ENCODE assay signal across 8 cellular contexts in the genomic region with DNA sequence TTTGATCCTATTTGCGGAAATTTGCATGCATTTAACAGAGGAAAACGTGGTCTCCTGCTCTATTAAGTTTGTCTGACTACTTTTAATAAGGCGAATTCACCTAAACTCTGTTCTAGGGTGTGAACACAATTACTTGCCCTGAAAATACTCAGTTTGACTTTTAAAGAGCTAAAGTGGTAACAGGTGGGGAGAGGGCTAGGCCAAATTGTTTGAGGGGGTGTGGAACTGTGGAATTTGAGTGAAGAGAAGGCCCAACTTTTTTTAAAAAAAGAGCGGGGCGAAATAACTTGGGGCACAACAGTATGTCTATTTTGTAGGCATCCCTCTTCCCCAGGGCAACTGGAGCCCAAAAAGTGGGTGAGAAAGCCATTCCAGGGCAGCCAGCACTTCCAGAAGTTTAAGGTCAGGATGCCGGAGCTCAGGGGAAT. TPM values are rescaled to one million over a fixed set of nuclear protein-coding genes. Genes with fewer than 3 reads are reported as not detected.
A peak's percentile ranks its signal among the peaks of the same experiment; 100 is the strongest.
DNase-seq lines count a peak whose midpoint lies in the region; ATAC-seq and TF ChIP-seq lines count a peak whose summit lies in the region.

No MANE protein-coding gene starts in this region.

- POLR2A ChIA-PET in Panc1 (lab: Charles Lee) = interaction anchor here (1.1 kb wide), 1 partner anchor 22 kb away, joined by 3 read pairs; no protein-coding TSS in a partner anchor

- H3K4me3 ChIP-seq in Panc1 (ENCODE audit: low read depth in 2 of 2, low read length in 2 of 2) (peak overlapping the region; percentile 89 to 92), fibroblast of lung (replicated peaks in 1 of 4; ENCODE audit: control extremely low read depth in 1 of 4, insufficient read depth in 1 of 4, low read depth in 3 of 4, low read length in 4 of 4) (peak overlapping the region; percentile 88 to 97 (median 94)), skin epidermis (peak overlapping the region; percentile 58 to 98 (median 91))

- peak overlapping the region; percentile 60 for H3K4me2 ChIP-seq in fibroblast of lung (ENCODE audit: extremely low read depth, insufficient read depth, low read length)

- CTCF ChIA-PET in Panc1 (lab: Charles Lee) = interaction anchor here (0.5 to 0.6 kb wide), 2 partner anchors 12 to 55 kb away, joined by 5 to 6 read pairs; no protein-coding TSS in a partner anchor

- BruUV-seq in Panc1 (replicated peaks; lab: Mats Ljungman, UMichigan) = no TSS peak

- no peak for DNase-seq in Panc1 (ENCODE audit: low read depth, low spot score)
- no peak for DNase-seq in fibroblast of lung (ENCODE audit: low read depth in 2 of 2)
- no peak for DNase-seq in activated CD4-positive, CD25-positive, alpha-beta regulatory T cell (lab: John Stamatoyannopoulos, UW)
- no peak for DNase-seq in NCI-H2196 (lab: John Stamatoyannopoulos, UW; ENCODE audit: unreplicated experiment)
- no peak for DNase-seq in MV-4-11 (lab: John Stamatoyannopoulos, UW)

- H4K20me1 ChIP-seq in fibroblast of lung (ENCODE audit: control insufficient read depth, extremely low read depth, insufficient read depth, low read length) = no peaks in the 10 kb centered on the region

- peaks cover 44% of the 10 kb centered on the region for H3K79me2 ChIP-seq in fibroblast of lung (ENCODE audit: control insufficient read depth, insufficient read depth, low read length)

- ATAC-seq in GM18519 (IDR thresholded peaks at IDR 0.05; ENCODE audit: low FRiP score, unreplicated experiment) = peak; percentile 5
- peak; percentile 7 for ATAC-seq in HG02588 (IDR thresholded peaks at IDR 0.05; ENCODE audit: unreplicated experiment)
- no peak for ATAC-seq in Panc1

- H3K27ac ChIP-seq in Panc1 (ENCODE audit: low read length) = peak overlapping the region; percentile 97
- H3K27ac ChIP-seq in fibroblast of lung (ENCODE audit: insufficient read depth, low read length) = peak overlapping the region; percentile 98
- H3K27ac ChIP-seq in skin epidermis = peak overlapping the region in 20 of 21 experiments; percentile 81 to 98 (median 94)

- H3K9ac ChIP-seq in fibroblast of lung (ENCODE audit: insufficient read depth, low read length) = peak overlapping the region; percentile 56

- in situ Hi-C loops in Panc1 (cut with HindIII; ENCODE audit: low pct_unique_long_range_greater_than_20kb, low sequenced_read_pairs) = no loop called here

- H2AFZ ChIP-seq in fibroblast of lung (ENCODE audit: low read length) = peak overlapping the region; percentile 88

- H3K4me1 ChIP-seq in Panc1 (ENCODE audit: control insufficient read depth, insufficient read depth, low read length) (peaks cover 26% of the 10 kb centered on the region), fibroblast of lung (ENCODE audit: control insufficient read depth, extremely low read depth, insufficient read depth, low read length) (no peaks in the 10 kb centered on the region)

- no peaks in the 10 kb centered on the region for H3K9me3 ChIP-seq in Panc1 (ENCODE audit: control insufficient read depth, insufficient read depth, low read depth, low read length)
- no peaks in the 10 kb centered on the region for H3K9me3 ChIP-seq in fibroblast of lung (ENCODE audit: control insufficient read depth, insufficient read depth, low read depth, low read length)

- H3K27me3 ChIP-seq in Panc1 (ENCODE audit: control insufficient read depth, insufficient read depth, low read length) = no peaks in the 10 kb centered on the region
- H3K27me3 ChIP-seq in fibroblast of lung (ENCODE audit: control insufficient read depth, insufficient read depth, low read length) = no peaks in the 10 kb centered on the region

- TF ChIP-seq CTCF in Panc1 (IDR thresholded peaks at IDR 0.05) = no peak
- no peak for TF ChIP-seq CTCF in fibroblast of lung (conservative IDR thresholded peaks at IDR 0.05 in 1 of 2, IDR thresholded peaks at IDR 0.05 in 1 of 2; ENCODE audit: low read depth in 1 of 2, low read length in 2 of 2)

- H3K36me3 ChIP-seq in Panc1 (ENCODE audit: control insufficient read depth, insufficient read depth, low read length) (peaks cover 12% of the 10 kb centered on the region), fibroblast of lung (ENCODE audit: control insufficient read depth, insufficient read depth, low read length) (no peaks in the 10 kb centered on the region)

- intact Hi-C loops in Panc1 (cut with micrococcal nuclease; ENCODE audit: unreplicated experiment) = no loop called here

RNA-seq across cellular contexts. Expression of a gene that starts 0.6 kb away (rescaled TPM):
- total RNA-seq in Panc1 (2021; ENCODE audit: unreplicated experiment) = 180 TPM
- polyA plus RNA-seq in Panc1 (2012; ENCODE audit: insufficient read length) = 168 TPM
- total RNA-seq in fibroblast of lung = 229 and 252 TPM in 2 replicates
- polyA plus RNA-seq in fibroblast of lung = 148 TPM in 2 replicates
- polyA plus RNA-seq in fibroblast of lung (2012) = 126 and 128 TPM in 2 replicates
- 42.2 and 55.3 TPM in 2 replicates for polyA minus RNA-seq in fibroblast of lung (ENCODE audit: low replicate concordance)
